In the genomic region with DNA sequence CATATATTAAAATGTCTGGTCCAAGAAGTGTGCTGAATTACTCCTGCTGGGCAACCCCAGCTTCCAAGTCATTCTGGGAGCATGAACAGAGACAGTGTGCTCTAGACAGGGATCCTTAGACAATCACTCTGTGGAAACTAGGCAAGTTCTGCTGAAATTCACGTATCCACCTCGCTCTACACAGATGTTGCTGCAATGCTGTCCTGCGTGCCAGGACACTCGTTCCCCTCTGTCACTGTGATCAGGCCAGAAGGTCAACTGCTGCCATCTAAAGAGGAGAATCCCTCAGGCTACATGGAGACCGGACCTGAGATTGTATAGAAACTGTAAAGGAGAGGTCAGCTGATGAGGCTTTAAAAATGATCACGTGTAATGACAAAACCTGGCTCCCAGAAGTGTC, we compare ENCODE assay signal across 14 cellular contexts.
A peak's percentile ranks its signal among the peaks of the same experiment; 100 is the strongest.
DNase-seq lines count a peak whose midpoint lies in the region; ATAC-seq and TF ChIP-seq lines count a peak whose summit lies in the region.
"Had no signal": no experiment of that assay in that cellular context is flagged by ENCODE, and none has a peak within 500 bp of the region (broad histone marks: within the 10 kb centered on the region; RNA-seq: fewer than 3 reads in every experiment).

No MANE protein-coding gene starts in this region.

- CTCF ChIA-PET in activated CD8-positive, alpha-beta memory T cell treated with anti-CD3 and anti-CD28 coated beads, Interleukin-2, amount 10 ng/mL, durations not matched to agents 7 days and 5 days (lab: Charles Lee): interaction anchor here (1.0 to 1.8 kb wide), 6 partner anchors 17 to 119 kb away, joined by 3 to 7 read pairs (median 4); no protein-coding TSS in a partner anchor

- TF ChIP-seq CTCF in right lobe of liver (IDR thresholded peaks at IDR 0.05) (no peak), suprapubic skin (IDR thresholded peaks at IDR 0.05) (no peak)

- peaks cover 79% of the 10 kb centered on the region for H3K4me1 Mint-ChIP-seq in activated CD8-positive, alpha-beta memory T cell treated with anti-CD3 and anti-CD28 coated beads, Interleukin-2, amount 10 ng/mL, durations not matched to agents 7 days and 5 days
- peaks cover 26% of the 10 kb centered on the region for H3K4me1 Mint-ChIP-seq in activated T-helper 2 cell treated with anti-CD3 and anti-CD28 coated beads, Interferon-gamma antibody, Interleukin-2, Interleukin-4, amounts not matched to agents 10 μg/mL and 5 μg/mL and 100 μg/mL, durations not matched to agents 14 hours and 24 hours and 36 hours (ENCODE audit: low read depth)

- H3K9me3 ChIP-seq in right lobe of liver: no peaks in the 10 kb centered on the region
- no peaks in the 10 kb centered on the region for H3K9me3 ChIP-seq in suprapubic skin
- H3K9me3 ChIP-seq: HAP-1 had no signal

- H3K27ac Mint-ChIP-seq in activated CD8-positive, alpha-beta memory T cell treated with anti-CD3 and anti-CD28 coated beads, Interleukin-2, amount 10 ng/mL, durations not matched to agents 7 days and 5 days: peak overlapping the region; percentile 77
- H3K27ac Mint-ChIP-seq in activated T-helper 2 cell treated with anti-CD3 and anti-CD28 coated beads, Interferon-gamma antibody, Interleukin-2, Interleukin-4, amounts not matched to agents 10 μg/mL and 5 μg/mL and 100 μg/mL, durations not matched to agents 14 hours and 24 hours and 36 hours: peak overlapping the region; percentile 67

- H3K27ac ChIP-seq in right lobe of liver (peak overlapping the region in 2 of 3 donors; percentile 38 to 87), suprapubic skin (peak overlapping the region; percentile 49)

- intact Hi-C loops in activated T-helper 2 cell treated with anti-CD3 and anti-CD28 coated beads, Interferon-gamma antibody, Interleukin-2, Interleukin-4, amounts not matched to agents 10 μg/mL and 5 μg/mL and 100 μg/mL, durations not matched to agents 14 hours and 24 hours and 36 hours (cut with micrococcal nuclease): no loop called here
- intact Hi-C loops in right lobe of liver (cut with DNase I): no loop called here

- no peaks in the 10 kb centered on the region for H3K27me3 Mint-ChIP-seq in activated CD8-positive, alpha-beta memory T cell treated with anti-CD3 and anti-CD28 coated beads, Interleukin-2, amount 10 ng/mL, durations not matched to agents 7 days and 5 days
- no peaks in the 10 kb centered on the region for H3K27me3 Mint-ChIP-seq in activated T-helper 2 cell treated with anti-CD3 and anti-CD28 coated beads, Interferon-gamma antibody, Interleukin-2, Interleukin-4, amounts not matched to agents 10 μg/mL and 5 μg/mL and 100 μg/mL, durations not matched to agents 14 hours and 24 hours and 36 hours (ENCODE audit: low read depth)

- H3K27me3 ChIP-seq in right lobe of liver (no peaks in the 10 kb centered on the region), suprapubic skin (no peaks in the 10 kb centered on the region)

- H3K4me3 Mint-ChIP-seq in activated CD8-positive, alpha-beta memory T cell treated with anti-CD3 and anti-CD28 coated beads, Interleukin-2, amount 10 ng/mL, durations not matched to agents 7 days and 5 days: no peak overlapping the region
- H3K4me3 Mint-ChIP-seq in activated T-helper 2 cell treated with anti-CD3 and anti-CD28 coated beads, Interferon-gamma antibody, Interleukin-2, Interleukin-4, amounts not matched to agents 10 μg/mL and 5 μg/mL and 100 μg/mL, durations not matched to agents 14 hours and 24 hours and 36 hours (ENCODE audit: low read depth): no peak overlapping the region

- peaks cover 0 to 29% (median 2%) of the 10 kb centered on the region in 4 donors for H3K4me1 ChIP-seq in right lobe of liver
- H3K4me1 ChIP-seq in suprapubic skin: peaks cover 14% of the 10 kb centered on the region
- H3K4me1 ChIP-seq: HAP-1 had no signal

- no peaks in the 10 kb centered on the region for H3K9me3 Mint-ChIP-seq in activated CD8-positive, alpha-beta memory T cell treated with anti-CD3 and anti-CD28 coated beads, Interleukin-2, amount 10 ng/mL, durations not matched to agents 7 days and 5 days (ENCODE audit: low read depth)
- no peaks in the 10 kb centered on the region for H3K9me3 Mint-ChIP-seq in activated T-helper 2 cell treated with anti-CD3 and anti-CD28 coated beads, Interferon-gamma antibody, Interleukin-2, Interleukin-4, amounts not matched to agents 10 μg/mL and 5 μg/mL and 100 μg/mL, durations not matched to agents 14 hours and 24 hours and 36 hours

- H3K36me3 Mint-ChIP-seq in activated CD8-positive, alpha-beta memory T cell treated with anti-CD3 and anti-CD28 coated beads, Interleukin-2, amount 10 ng/mL, durations not matched to agents 7 days and 5 days: peaks cover 70% of the 10 kb centered on the region
- peaks cover 73% of the 10 kb centered on the region for H3K36me3 Mint-ChIP-seq in activated T-helper 2 cell treated with anti-CD3 and anti-CD28 coated beads, Interferon-gamma antibody, Interleukin-2, Interleukin-4, amounts not matched to agents 10 μg/mL and 5 μg/mL and 100 μg/mL, durations not matched to agents 14 hours and 24 hours and 36 hours (ENCODE audit: low read depth)

- no peak for TF ChIP-seq POLR2A in right lobe of liver (IDR thresholded peaks at IDR 0.05)
- no peak for TF ChIP-seq POLR2A in suprapubic skin (IDR thresholded peaks at IDR 0.05)

- no peak for TF ChIP-seq EP300 in suprapubic skin (IDR thresholded peaks at IDR 0.05)

- H3K4me3 ChIP-seq in right lobe of liver: no peak overlapping the region
- H3K4me3 ChIP-seq in suprapubic skin: no peak overlapping the region
- H3K4me3 ChIP-seq: HAP-1 had no signal

- DNase-seq in activated CD8-positive, alpha-beta memory T cell treated with anti-CD3 and anti-CD28 coated beads, Interleukin-2, amount 10 ng/mL, durations not matched to agents 7 days and 5 days: no peak
- DNase-seq in activated CD8-positive, alpha-beta memory T cell treated with anti-CD3 and anti-CD28 coated beads, Interleukin-2, amount 50 U/mL, for 4 hours: no peak
- no peak for DNase-seq in activated T-helper 2 cell treated with anti-CD3 and anti-CD28 coated beads, Interferon-gamma antibody, Interleukin-2, Interleukin-4, amounts not matched to agents 10 μg/mL and 5 μg/mL and 100 μg/mL, durations not matched to agents 14 hours and 24 hours and 36 hours (ENCODE audit: low spot score)
- DNase-seq in right lobe of liver (peak; percentile 67 to 81 (median 75)), suprapubic skin (ENCODE audit: low spot score in 2 of 2) (no peak), C1 segment of cervical spinal cord (lab: John Stamatoyannopoulos, UW) (no peak), NCI-H524 treated with DMSO at 0.1 percent for 48 hours (lab: John Stamatoyannopoulos, UW) (no peak)
- DNase-seq: activated CD8-positive, alpha-beta memory T cell treated with anti-CD3 and anti-CD28 coated beads for 24 hours; activated naive CD4-positive, alpha-beta T cell treated with anti-CD3 and anti-CD28 coated beads, Interleukin-2, amount 50 U/mL, for 16 hours; NCI-H2029 treated with DMSO at 0.1 percent for 48 hours; RPMI8226; T1000 had no signal

- no peak for ATAC-seq in activated CD8-positive, alpha-beta memory T cell treated with anti-CD3 and anti-CD28 coated beads, Interleukin-2, amount 10 ng/mL, durations not matched to agents 7 days and 5 days
- ATAC-seq in right lobe of liver (peak; percentile 27 to 47 (median 38)), HG03196 (IDR thresholded peaks at IDR 0.05; ENCODE audit: unreplicated experiment) (no peak)

- H3K36me3 ChIP-seq in right lobe of liver (peaks cover 0 to 16% (median 3%) of the 10 kb centered on the region in 4 donors), suprapubic skin (peaks cover 72% of the 10 kb centered on the region)

- 42% methylated on average over 6 of the region's 6 CpGs for WGBS in right lobe of liver (ENCODE audit: insufficient coverage, low coverage, low lambda C conversion rate, missing lambda C conversion rate)
- 78% methylated on average over 6 of the region's 6 CpGs for WGBS in suprapubic skin

Comparison
In these comparisons a context has a peak if more than half of its experiments do, and no peak if none do; other contexts are left out.
1. ATAC-seq: peak in right lobe of liver (4 of 4); none in activated CD8-positive, alpha-beta memory T cell treated with anti-CD3 and anti-CD28 coated beads, Interleukin-2, amount 10 ng/mL, durations not matched to agents 7 days and 5 days (single experiment) and HG03196 (single experiment).
2. DNase-seq: peak in right lobe of liver (3 of 3); none in activated CD8-positive, alpha-beta memory T cell treated with anti-CD3 and anti-CD28 coated beads, Interleukin-2, amount 10 ng/mL, durations not matched to agents 7 days and 5 days (single experiment), activated CD8-positive, alpha-beta memory T cell treated with anti-CD3 and anti-CD28 coated beads, Interleukin-2, amount 50 U/mL, for 4 hours (single experiment), activated T-helper 2 cell treated with anti-CD3 and anti-CD28 coated beads, Interferon-gamma antibody, Interleukin-2, Interleukin-4, amounts not matched to agents 10 μg/mL and 5 μg/mL and 100 μg/mL, durations not matched to agents 14 hours and 24 hours and 36 hours (single experiment), suprapubic skin (0 of 2), C1 segment of cervical spinal cord (0 of 14) and NCI-H524 treated with DMSO at 0.1 percent for 48 hours (single experiment).